ENCODE assay signal across 27 cellular contexts in genomic region chr3:47646362-47646761, GRCh38.
A peak's percentile ranks its signal among the peaks of the same experiment; 100 is the strongest.
DNase-seq lines count a peak whose midpoint lies in the region; ATAC-seq and TF ChIP-seq lines count a peak whose summit lies in the region.
"Had no signal": no experiment of that assay in that cellular context is flagged by ENCODE, and none has a peak within 500 bp of the region (broad histone marks: within the 10 kb centered on the region; RNA-seq: fewer than 3 reads in every experiment).

No MANE protein-coding gene starts in this region.

- H3K9me2 ChIP-seq in GM23248 (ENCODE audit: insufficient read depth) = no peaks in the 10 kb centered on the region

- H3K36me3 Mint-ChIP-seq in chondrocyte (ENCODE audit: low read depth) (peaks cover 15% of the 10 kb centered on the region), mesothelial cell of epicardium (peaks cover 27% of the 10 kb centered on the region)

- H3K27ac Mint-ChIP-seq in chondrocyte (ENCODE audit: unreplicated experiment) (peak overlapping the region; percentile 57), mesothelial cell of epicardium (peak overlapping the region; percentile 80)
- H3K27ac Mint-ChIP-seq: activated CD4-positive, alpha-beta memory T cell treated with anti-CD3 and anti-CD28 coated beads for 36 hours; activated naive CD8-positive, alpha-beta T cell treated with anti-CD3 and anti-CD28 coated beads, Interleukin-2, amount 10 ng/mL, durations not matched to agents 7 days and 5 days; T-helper 17 cell had no signal

- H3K4me1 Mint-ChIP-seq in chondrocyte (ENCODE audit: low read depth) = peaks cover 17% of the 10 kb centered on the region
- peaks cover 8% of the 10 kb centered on the region for H3K4me1 Mint-ChIP-seq in mesothelial cell of epicardium

- no peaks in the 10 kb centered on the region for H4K20me1 ChIP-seq in GM23248 (ENCODE audit: insufficient read depth)

- no peak for TF ChIP-seq EP300 in tibial nerve (IDR thresholded peaks at IDR 0.05)

- H3K4me3 Mint-ChIP-seq in chondrocyte (ENCODE audit: unreplicated experiment) = no peak overlapping the region
- H3K4me3 Mint-ChIP-seq in mesothelial cell of epicardium = no peak overlapping the region
- H3K4me3 Mint-ChIP-seq: activated CD4-positive, alpha-beta memory T cell treated with anti-CD3 and anti-CD28 coated beads for 36 hours; activated naive CD8-positive, alpha-beta T cell treated with anti-CD3 and anti-CD28 coated beads, Interleukin-2, amount 10 ng/mL, durations not matched to agents 7 days and 5 days; T-helper 17 cell had no signal

- no peaks in the 10 kb centered on the region for H3K27me3 Mint-ChIP-seq in chondrocyte (ENCODE audit: low read depth)
- H3K27me3 Mint-ChIP-seq in mesothelial cell of epicardium (ENCODE audit: low read depth) = no peaks in the 10 kb centered on the region
- H3K27me3 Mint-ChIP-seq: activated CD4-positive, alpha-beta memory T cell treated with anti-CD3 and anti-CD28 coated beads for 36 hours; activated naive CD8-positive, alpha-beta T cell treated with anti-CD3 and anti-CD28 coated beads, Interleukin-2, amount 10 ng/mL, durations not matched to agents 7 days and 5 days; T-helper 17 cell had no signal

- H3K4me1 ChIP-seq in GM23248 (ENCODE audit: insufficient read depth) = peaks cover 13% of the 10 kb centered on the region; the same call in 1 of the 2 replicates
- peaks cover 0 to 9% (median 0%) of the 10 kb centered on the region in 4 donors for H3K4me1 ChIP-seq in tibial nerve
- peaks cover 11% of the 10 kb centered on the region for H3K4me1 ChIP-seq in foreskin keratinocyte

- in situ Hi-C loops in GM23248 (cut with MboI) = no loop called here

- H3K36me3 ChIP-seq in GM23248 (ENCODE audit: low read depth) = peaks cover 17% of the 10 kb centered on the region; the same call in 1 of the 2 replicates
- peaks cover 0 to 41% (median 0%) of the 10 kb centered on the region in 3 donors for H3K36me3 ChIP-seq in tibial nerve

- no peaks in the 10 kb centered on the region for H3K27me3 ChIP-seq in GM23248 (replicated peaks; ENCODE audit: insufficient read depth)
- H3K27me3 ChIP-seq in tibial nerve = no peaks in the 10 kb centered on the region
- H3K27me3 ChIP-seq in foreskin keratinocyte = no peaks in the 10 kb centered on the region
- H3K27me3 ChIP-seq: tibial artery had no signal

- no peak overlapping the region for H3K4me2 ChIP-seq in GM23248 (ENCODE audit: unreplicated experiment)

- H3F3A ChIP-seq in GM23248 (ENCODE audit: insufficient read depth) = peaks cover 13% of the 10 kb centered on the region; the same call in 1 of the 2 replicates

- no peak for TF ChIP-seq POLR2A in tibial nerve (IDR thresholded peaks at IDR 0.05)

- TF ChIP-seq CTCF in AG09309 (IDR thresholded peaks at IDR 0.05; ENCODE audit: control insufficient read depth, insufficient read depth, low read depth, low read length, missing control alignments) (no peak), chondrocyte (IDR thresholded peaks at IDR 0.05) (no peak), mesothelial cell of epicardium (IDR thresholded peaks at IDR 0.05; ENCODE audit: unreplicated experiment) (no peak), tibial nerve (IDR thresholded peaks at IDR 0.05) (no peak), foreskin keratinocyte (conservative IDR thresholded peaks at IDR 0.05) (no peak)

- H3K9me3 Mint-ChIP-seq in chondrocyte (ENCODE audit: low read depth) (no peaks in the 10 kb centered on the region), mesothelial cell of epicardium (no peaks in the 10 kb centered on the region)
- H3K9me3 Mint-ChIP-seq: activated CD4-positive, alpha-beta memory T cell treated with anti-CD3 and anti-CD28 coated beads for 36 hours; activated naive CD8-positive, alpha-beta T cell treated with anti-CD3 and anti-CD28 coated beads, Interleukin-2, amount 10 ng/mL, durations not matched to agents 7 days and 5 days had no signal

- DNase-seq in AG09309 (ENCODE audit: low read depth) = peak; percentile 61
- DNase-seq in GM23248 = peak; percentile 59
- DNase-seq in chondrocyte (ENCODE audit: low spot score) = no peak
- DNase-seq in mesothelial cell of epicardium (ENCODE audit: low spot score in 2 of 2, unreplicated experiment in 2 of 2) = no peak
- DNase-seq in tibial nerve (ENCODE audit: low spot score in 2 of 2) = no peak
- no peak for DNase-seq in NCI-H82 treated with DMSO at 0.1 percent for 48 hours (lab: John Stamatoyannopoulos, UW; ENCODE audit: unreplicated experiment)
- no peak for DNase-seq in foreskin keratinocyte
- no peak for DNase-seq in activated effector memory CD4-positive, alpha-beta T cell treated with anti-CD3 and anti-CD28 coated beads, Interleukin-2, amount 50 U/mL, for 16 hours
- DNase-seq: activated CD4-positive, alpha-beta memory T cell treated with anti-CD3 and anti-CD28 coated beads for 36 hours; activated naive CD8-positive, alpha-beta T cell treated with anti-CD3 and anti-CD28 coated beads, Interleukin-2, amount 10 ng/mL, durations not matched to agents 7 days and 5 days; activated T-cell treated with anti-CD3 and anti-CD28 coated beads, Interleukin-2, amount 50 U/mL, for 48 hours; Caco-2; EL; GOT3; head of caudate nucleus; left ventricle myocardium superior; NCI-H1105; NCI-H2107; NCI-H524 treated with DMSO at 0.1 percent for 48 hours; occipital lobe; right cardiac atrium; SIG-M5; stimulated activated naive CD4-positive, alpha-beta T cell; T-helper 17 cell; tibial artery had no signal

- H3K4me3 ChIP-seq in AG09309 (ENCODE audit: control insufficient read depth, low read depth, low read length) = no peak overlapping the region
- H3K4me3 ChIP-seq in GM23248 = no peak overlapping the region
- H3K4me3 ChIP-seq in tibial nerve = no peak overlapping the region
- H3K4me3 ChIP-seq: tibial artery had no signal

- H3K79me2 ChIP-seq in GM23248 (ENCODE audit: insufficient read depth) = peaks cover 59% of the 10 kb centered on the region

- H3K27ac ChIP-seq in GM23248 = peak overlapping the region; percentile 26; the same call in 1 of the 2 replicates
- H3K27ac ChIP-seq in tibial nerve = no peak overlapping the region
- no peak overlapping the region for H3K27ac ChIP-seq in foreskin keratinocyte
- H3K27ac ChIP-seq: epithelial cell of prostate, tibial artery, VCaP had no signal

- ATAC-seq in foreskin keratinocyte = no peak
- ATAC-seq: left ventricle myocardium superior, right cardiac atrium, T-helper 17 cell had no signal

- no peak overlapping the region for H3K9ac ChIP-seq in GM23248

- H2AFZ ChIP-seq in GM23248 = no peak overlapping the region

- 9 to 16% methylated on average over 4 of the region's 4 CpGs for WGBS in GM23248 (ENCODE audit: low coverage in 1 of 2, low lambda C conversion rate in 2 of 2, missing lambda C conversion rate in 2 of 2), 2 experiments
- 61 to 66% methylated on average over 4 of the region's 4 CpGs for WGBS in tibial nerve, 2 donors

- no peaks in the 10 kb centered on the region for H3K9me3 ChIP-seq in GM23248 (ENCODE audit: low read depth)
- H3K9me3 ChIP-seq in tibial nerve = no peaks in the 10 kb centered on the region
- H3K9me3 ChIP-seq: Caco-2, tibial artery had no signal

Comparison
In these comparisons a context has a peak if more than half of its experiments do, and no peak if none do; other contexts are left out.
1. DNase-seq: peak in AG09309 (single experiment) and GM23248 (single experiment); none in chondrocyte (single experiment), mesothelial cell of epicardium (0 of 2), tibial nerve (0 of 2), NCI-H82 treated with DMSO at 0.1 percent for 48 hours (single experiment), foreskin keratinocyte (0 of 2) and activated effector memory CD4-positive, alpha-beta T cell treated with anti-CD3 and anti-CD28 coated beads, Interleukin-2, amount 50 U/mL, for 16 hours (single experiment).